Comparison of ENCODE assay signal across 11 cellular contexts in genomic region chr3:158352551-158352950, GRCh38.
A peak's percentile ranks its signal among the peaks of the same experiment; 100 is the strongest.
DNase-seq lines count a peak whose midpoint lies in the region; ATAC-seq and TF ChIP-seq lines count a peak whose summit lies in the region.
"Had no signal": no experiment of that assay in that cellular context is flagged by ENCODE, and none has a peak within 500 bp of the region (broad histone marks: within the 10 kb centered on the region; RNA-seq: fewer than 3 reads in every experiment).

No MANE protein-coding gene starts in this region.

- no peaks in the 10 kb centered on the region for H3K36me3 ChIP-seq in mucosa of descending colon (ENCODE audit: low read depth)
- H3K36me3 ChIP-seq in BE2C, result no peaks in the 10 kb centered on the region

- H3K4me1 ChIP-seq in mucosa of descending colon (ENCODE audit: low read depth) (no peaks in the 10 kb centered on the region), BE2C (0 out of 2 replicates have a peak, but pooled peaks cover 6% of the 10 kb centered on the region)

- DNase-seq in SIG-M5 (lab: John Stamatoyannopoulos, UW), result peak; percentile 84
- DNase-seq in mucosa of descending colon, result peak in 1 of 3 donors; percentile 11
- DNase-seq in HPDE6-E6E7 (ENCODE audit: extremely low spot score), result no peak
- no peak for DNase-seq in BE2C
- DNase-seq in cortex of kidney (lab: John Stamatoyannopoulos, UW), result no peak
- no peak for DNase-seq in DMS79 treated with DMSO at 0.1 percent for 48 hours (lab: John Stamatoyannopoulos, UW)
- DNase-seq: activated effector memory CD4-positive, alpha-beta T cell treated with anti-CD3 and anti-CD28 coated beads, Interleukin-2, amount 50 U/mL, for 16 hours; effector CD4-positive, alpha-beta T cell; NCI-H226 had no signal

- TF ChIP-seq CTCF in mucosa of descending colon (IDR thresholded peaks at IDR 0.05), result no peak
- TF ChIP-seq CTCF in BE2C (IDR thresholded peaks at IDR 0.05; ENCODE audit: low read depth, low read length), result no peak

- H3K27me3 ChIP-seq in BE2C, result no peaks in the 10 kb centered on the region

- ATAC-seq in GM19397 (IDR thresholded peaks at IDR 0.05; ENCODE audit: unreplicated experiment), result peak; percentile 65
- ATAC-seq in HG03175 (IDR thresholded peaks at IDR 0.05; ENCODE audit: unreplicated experiment), result peak; percentile 25
- ATAC-seq in mucosa of descending colon, result peak; percentile 28

- intact Hi-C loops in mucosa of descending colon (cut with DNase I, micrococcal nuclease), result no loop called here

- H3K9me3 ChIP-seq in mucosa of descending colon, result no peaks in the 10 kb centered on the region
- H3K9me3 ChIP-seq in BE2C, result no peaks in the 10 kb centered on the region; the same call in 1 of the 2 replicates

- no peak overlapping the region for H3K4me3 ChIP-seq in mucosa of descending colon
- no peak overlapping the region for H3K4me3 ChIP-seq in BE2C (ENCODE audit: low read depth, low read length)
